Comparison of ENCODE assay signal across 8 cellular contexts in the genomic region with DNA sequence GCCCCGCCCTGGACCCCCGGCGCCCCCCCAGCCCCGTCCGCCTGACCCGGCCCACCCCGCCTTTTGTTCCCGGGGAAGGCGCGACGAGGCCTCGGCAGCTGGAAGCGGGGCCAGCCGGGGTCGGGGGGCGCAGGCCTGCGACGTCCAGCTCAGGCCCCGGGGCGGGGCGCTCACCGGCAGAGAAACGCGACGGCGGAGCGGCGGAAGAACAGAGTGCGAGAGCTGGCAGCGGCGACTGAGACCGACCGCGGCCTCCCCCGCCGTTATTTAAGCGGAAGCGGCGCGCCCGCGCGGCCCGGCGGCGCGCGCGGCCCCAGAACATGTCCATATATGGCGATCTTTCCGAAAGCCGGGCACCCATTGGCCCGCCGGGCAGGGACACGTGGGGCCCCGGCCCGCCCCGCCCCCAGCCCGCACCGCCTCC. TPM values are rescaled to one million over a fixed set of nuclear protein-coding genes. Genes with fewer than 3 reads are reported as not detected.
DNase-seq lines count a peak whose midpoint lies in the region; ATAC-seq, FAIRE-seq and TF ChIP-seq lines count a peak whose summit lies in the region.

Gene ACTG1 (minus strand): TSS at position 240 of the 424 bp plus-strand sequence. CDS start 445 bp downstream, outside the sequence.

- CTCF ChIA-PET in A549 (lab: Yijun Ruan, JAX) = interaction anchor here (0.7 to 4.7 kb wide), 5 partner anchors 29 to 258 kb away, joined by 4 to 30 read pairs (median 4); no protein-coding TSS in a partner anchor

- peak within 1 kb of the TSS; percentile 93 for H3K27ac Mint-ChIP-seq in activated CD4-positive, alpha-beta T cell treated with anti-CD3 and anti-CD28 coated beads, Interleukin-2, amount 10 ng/mL, durations not matched to agents 24 days and 14 days

- TF ChIP-seq RAD21 in A549 (conservative IDR thresholded peaks at IDR 0.05 in 1 of 2, IDR thresholded peaks at IDR 0.05 in 1 of 2) = no peak

- peaks cover 27% of the 10 kb centered on the region for H3K4me1 ChIP-seq in A549

- H3K4me3 Mint-ChIP-seq in activated CD4-positive, alpha-beta T cell treated with anti-CD3 and anti-CD28 coated beads, Interleukin-2, amount 10 ng/mL, durations not matched to agents 24 days and 14 days = peak within 1 kb of the TSS; percentile 99

- WGBS in A549 (ENCODE audit: missing lambda C conversion rate) = no CpG with 5 or more reads among the region's 60 CpGs

- H3K4me3 ChIP-seq in A549 = peak within 1 kb of the TSS; percentile 83

- TF ChIP-seq POLR2A in A549 (IDR thresholded peaks at IDR 0.05; ENCODE audit: low read length) = peak; percentile 98

- no peak for TF ChIP-seq EP300 in A549 (IDR thresholded peaks at IDR 0.05)

- POLR2A ChIA-PET in A549 (lab: Yijun Ruan, JAX) = interaction anchor here (0.5 to 2.1 kb wide), 7 partner anchors 13 to 335 kb away, joined by 3 to 8 read pairs (median 6); partner anchors contain the start of genes BAHCC1 and FAAP100

- peak within 1 kb of the TSS; percentile 87 for H3K4me2 ChIP-seq in A549

- TF ChIP-seq CTCF in A549 (IDR thresholded peaks at IDR 0.05) = no peak

- H3K27ac ChIP-seq in A549 (peak within 1 kb of the TSS; percentile 99), cingulate gyrus (ENCODE audit: low read depth, low read length) (peak within 1 kb of the TSS; percentile 97)

- ATAC-seq in A549 = peak; percentile 30 to 31
- ATAC-seq in GM18868 (IDR thresholded peaks at IDR 0.05; ENCODE audit: unreplicated experiment) = peak; percentile 34
- peak; percentile 33 for ATAC-seq in HG03432 (IDR thresholded peaks at IDR 0.05; ENCODE audit: unreplicated experiment)
- ATAC-seq in left colon = peak; percentile 48

- H3K27me3 Mint-ChIP-seq in activated CD4-positive, alpha-beta T cell treated with anti-CD3 and anti-CD28 coated beads, Interleukin-2, amount 10 ng/mL, durations not matched to agents 24 days and 14 days = peaks cover 2% of the 10 kb centered on the region

- intact Hi-C loops in activated CD4-positive, alpha-beta T cell treated with anti-CD3 and anti-CD28 coated beads, Interleukin-2, amount 10 ng/mL, durations not matched to agents 24 days and 14 days (cut with micrococcal nuclease) = loop anchor here (1.0 to 5.0 kb wide), 4 partner anchors 28 to 360 kb away; partner anchors contain the start of genes ARHGDIA and FAAP100
- intact Hi-C loops in left colon (cut with DNase I, micrococcal nuclease) = no loop called here

- no peaks in the 10 kb centered on the region for H3K9me3 Mint-ChIP-seq in activated CD4-positive, alpha-beta T cell treated with anti-CD3 and anti-CD28 coated beads, Interleukin-2, amount 10 ng/mL, durations not matched to agents 24 days and 14 days

- peaks cover 49% of the 10 kb centered on the region for H3K36me3 Mint-ChIP-seq in activated CD4-positive, alpha-beta T cell treated with anti-CD3 and anti-CD28 coated beads, Interleukin-2, amount 10 ng/mL, durations not matched to agents 24 days and 14 days (ENCODE audit: low read depth)

- FAIRE-seq in A549 (lab: Jason Lieb, UNC) = no peak

- DNase-seq in A549 (ENCODE audit: low read depth in 1 of 2, low spot score in 1 of 2) = peak; percentile 92 to 95
- DNase-seq in NCI-H526 treated with DMSO at 0.1 percent for 48 hours (lab: John Stamatoyannopoulos, UW) = peak; percentile 61
- DNase-seq in activated CD4-positive, alpha-beta T cell treated with anti-CD3 and anti-CD28 coated beads, Interleukin-2, amount 10 ng/mL, durations not matched to agents 24 days and 14 days = peak; percentile 97
- DNase-seq in left colon = peak; percentile 93
- peak; percentile 76 to 86 (median 84) for DNase-seq in stimulated activated CD4-positive, alpha-beta T cell treated with anti-CD3 and anti-CD28 coated beads, Interleukin-1b, Interleukin-23, amount 100 ng/mL, for 24 hours (ENCODE audit: low read depth in 4 of 4, low spot score in 1 of 4)

- H3K4me1 Mint-ChIP-seq in activated CD4-positive, alpha-beta T cell treated with anti-CD3 and anti-CD28 coated beads, Interleukin-2, amount 10 ng/mL, durations not matched to agents 24 days and 14 days = peaks cover 36% of the 10 kb centered on the region

- no peaks in the 10 kb centered on the region for H3K9me3 ChIP-seq in A549

TF ChIP-seq in A549, 52 proteins besides CTCF, POLR2A, EP300 and RAD21:
- TF ChIP-seq REST (IDR thresholded peaks at IDR 0.05) (peak; percentile 52), ZNF302 (CRISPR knock-in tag; IDR thresholded peaks at IDR 0.05) (no peak), CBX2 (IDR thresholded peaks at IDR 0.05; ENCODE audit: borderline replicate concordance, low read depth) (0 out of 2 replicates have a peak, but pooled peaks have one; percentile 21), MAX (IDR thresholded peaks at IDR 0.05) (0 out of 2 replicates have a peak, but pooled peaks have one; percentile 21), JUN (IDR thresholded peaks at IDR 0.05) (peak; percentile 100), PHF8 (IDR thresholded peaks at IDR 0.05; ENCODE audit: borderline replicate concordance, low read depth) (peak; percentile 99), FOSB (CRISPR knock-in tag; IDR thresholded peaks at IDR 0.05) (no peak), ZFP36 (IDR thresholded peaks at IDR 0.05; ENCODE audit: borderline replicate concordance, partially characterized antibody) (peak; percentile 51)
- TF ChIP-seq, protein P1, sequence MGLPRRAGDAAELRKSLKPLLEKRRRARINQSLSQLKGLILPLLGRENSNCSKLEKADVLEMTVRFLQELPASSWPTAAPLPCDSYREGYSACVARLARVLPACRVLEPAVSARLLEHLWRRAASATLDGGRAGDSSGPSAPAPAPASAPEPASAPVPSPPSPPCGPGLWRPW (IDR thresholded peaks at IDR 0.05) = no peak
- TF ChIP-seq, protein P2, sequence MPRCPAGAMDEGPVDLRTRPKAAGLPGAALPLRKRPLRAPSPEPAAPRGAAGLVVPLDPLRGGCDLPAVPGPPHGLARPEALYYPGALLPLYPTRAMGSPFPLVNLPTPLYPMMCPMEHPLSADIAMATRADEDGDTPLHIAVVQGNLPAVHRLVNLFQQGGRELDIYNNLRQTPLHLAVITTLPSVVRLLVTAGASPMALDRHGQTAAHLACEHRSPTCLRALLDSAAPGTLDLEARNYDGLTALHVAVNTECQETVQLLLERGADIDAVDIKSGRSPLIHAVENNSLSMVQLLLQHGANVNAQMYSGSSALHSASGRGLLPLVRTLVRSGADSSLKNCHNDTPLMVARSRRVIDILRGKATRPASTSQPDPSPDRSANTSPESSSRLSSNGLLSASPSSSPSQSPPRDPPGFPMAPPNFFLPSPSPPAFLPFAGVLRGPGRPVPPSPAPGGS (IDR thresholded peaks at IDR 0.05) = peak; percentile 99
- TF ChIP-seq, protein P3, sequence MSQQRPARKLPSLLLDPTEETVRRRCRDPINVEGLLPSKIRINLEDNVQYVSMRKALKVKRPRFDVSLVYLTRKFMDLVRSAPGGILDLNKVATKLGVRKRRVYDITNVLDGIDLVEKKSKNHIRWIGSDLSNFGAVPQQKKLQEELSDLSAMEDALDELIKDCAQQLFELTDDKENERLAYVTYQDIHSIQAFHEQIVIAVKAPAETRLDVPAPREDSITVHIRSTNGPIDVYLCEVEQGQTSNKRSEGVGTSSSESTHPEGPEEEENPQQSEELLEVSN (IDR thresholded peaks at IDR 0.05; ENCODE audit: borderline replicate concordance, low read depth) = 0 out of 2 replicates have a peak, but pooled peaks have one; percentile 49
- TF ChIP-seq, protein P4, sequence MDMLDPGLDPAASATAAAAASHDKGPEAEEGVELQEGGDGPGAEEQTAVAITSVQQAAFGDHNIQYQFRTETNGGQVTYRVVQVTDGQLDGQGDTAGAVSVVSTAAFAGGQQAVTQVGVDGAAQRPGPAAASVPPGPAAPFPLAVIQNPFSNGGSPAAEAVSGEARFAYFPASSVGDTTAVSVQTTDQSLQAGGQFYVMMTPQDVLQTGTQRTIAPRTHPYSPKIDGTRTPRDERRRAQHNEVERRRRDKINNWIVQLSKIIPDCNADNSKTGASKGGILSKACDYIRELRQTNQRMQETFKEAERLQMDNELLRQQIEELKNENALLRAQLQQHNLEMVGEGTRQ (IDR thresholded peaks at IDR 0.05) = peak; percentile 53

RNA-seq across cellular contexts. Expression of gene ACTG1, which starts in this region (rescaled TPM):
- polyA plus RNA-seq in A549 (2011; rRNA removed) = 2,042 and 2,306 TPM in 2 replicates
- polyA plus RNA-seq in A549 (2012; cell fraction: cytosol; rRNA removed) = 14,539 and 15,776 TPM in 2 replicates
- polyA plus RNA-seq in A549 (2012; cell fraction: nucleus; rRNA removed) = 26,089 and 28,335 TPM in 2 replicates
- 7,182 to 8,782 TPM (median 7,263 TPM) in 3 replicates for polyA plus RNA-seq in A549 (2017; fragmentation: RNase III; extraction: RNeasy Plus Mini Kit Qiagen cat#74134 plus additional on column Dnase treatment)
- polyA minus RNA-seq in A549 (2011; rRNA and poly(A)+ RNA removed) = 2,054 and 3,772 TPM in 2 replicates
- 3,353 and 3,420 TPM in 2 replicates for total RNA-seq in activated CD4-positive, alpha-beta T cell treated with anti-CD3 and anti-CD28 coated beads, Interleukin-2, amount 10 ng/mL, durations not matched to agents 24 days and 14 days
- total RNA-seq in left colon = 1,000 to 10,000 TPM; 3,767 to 4,413 TPM

Comparison
In these comparisons a context has a peak if more than half of its experiments do, and no peak if none do; other contexts are left out.
1. Peak in every context shown above with its lines: DNase-seq, ATAC-seq, H3K4me3 ChIP-seq and H3K27ac ChIP-seq.